ENCODE assay signal across 1 cellular context in the genomic region with DNA sequence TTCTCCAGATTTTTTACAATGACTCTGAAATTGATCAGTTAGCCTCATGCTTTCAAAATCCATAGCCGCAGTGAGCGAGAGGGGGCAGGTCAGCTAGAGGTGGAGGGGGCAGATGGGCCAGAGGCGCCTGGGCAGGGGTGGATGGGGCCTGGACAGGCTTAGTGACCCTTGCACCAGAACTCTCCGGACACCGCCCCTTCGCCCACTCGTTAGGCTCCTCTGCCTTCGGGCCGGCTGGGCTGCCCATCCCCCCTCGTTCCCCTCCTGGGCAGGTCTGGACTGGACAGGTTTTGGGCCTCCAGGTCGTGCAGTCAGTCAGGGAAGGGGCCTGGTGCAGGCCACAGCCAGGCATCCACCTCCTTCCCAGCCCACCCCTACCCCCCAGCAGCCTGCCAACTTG. TPM values are rescaled to one million over a fixed set of nuclear protein-coding genes. Genes with fewer than 3 reads are reported as not detected.
"Had no signal": no experiment of that assay in that cellular context is flagged by ENCODE, and none has a peak within 500 bp of the region (broad histone marks: within the 10 kb centered on the region; RNA-seq: fewer than 3 reads in every experiment).

No MANE protein-coding gene starts in this region.

RNA-seq across cellular contexts. Expression of gene RIMBP3, which starts 18.0 kb away (rescaled TPM):
- polyA plus RNA-seq: endothelial cell of umbilical vein had no signal
